Comparison of ENCODE assay signal across 20 cellular contexts in genomic region chr12:118068361-118068958, GRCh38.
"Had no signal": no experiment of that assay in that cellular context is flagged by ENCODE, and none has a peak within 500 bp of the region (broad histone marks: within the 10 kb centered on the region; RNA-seq: fewer than 3 reads in every experiment).

No MANE protein-coding gene starts in this region.

- H3K4me3 ChIP-seq: heart left ventricle, ovary, right atrium auricular region, testis, tibial nerve, upper lobe of right lung, vagina had no signal

- H3K9me3 Mint-ChIP-seq: naive B cell had no signal

- DNase-seq: cortex of kidney; effector memory CD4-positive, alpha-beta T cell; heart left ventricle; hippocampal formation; kidney glomerular epithelial cell; mesendoderm; naive B cell; nucleus accumbens; ovary; small intestine; stimulated activated CD4-positive, alpha-beta T cell treated with anti-CD3 and anti-CD28 coated beads, Interleukin-12 subunit alpha, Interleukin-12 subunit beta, amount 100 ng/mL, for 4 hours; stimulated activated naive CD8-positive, alpha-beta T cell treated with anti-CD3 and anti-CD28 coated beads, Interleukin-15, Interleukin-2, amounts not matched to agents 100 U/mL and 50 U/mL, for 24 hours; testis; upper lobe of right lung had no signal

- H3K27me3 ChIP-seq: heart left ventricle, ovary, right atrium auricular region, testis, tibial nerve, upper lobe of right lung, vagina had no signal

- FAIRE-seq: endometrium, frontal cortex, small intestine had no signal

- H3K27ac ChIP-seq: heart left ventricle, ovary, right atrium auricular region, testis, tibial nerve, upper lobe of right lung, vagina had no signal

- H3K9me3 ChIP-seq: heart left ventricle, ovary, right atrium auricular region, testis, tibial nerve, upper lobe of right lung, vagina had no signal

- H3K36me3 ChIP-seq: ovary, right atrium auricular region, vagina had no signal

- H3K36me3 Mint-ChIP-seq: naive B cell had no signal

- ATAC-seq: esophagus mucosa; heart left ventricle; stimulated activated naive CD8-positive, alpha-beta T cell treated with anti-CD3 and anti-CD28 coated beads, Interleukin-15, Interleukin-2, amounts not matched to agents 100 U/mL and 50 U/mL, for 24 hours; upper lobe of right lung had no signal
